17 cellular contexts compared by ENCODE assay signal in genomic region chr5:98722188-98722587, GRCh38. TPM values are rescaled to one million over a fixed set of nuclear protein-coding genes. Genes with fewer than 3 reads are reported as not detected.
DNase-seq lines count a peak whose midpoint lies in the region; ATAC-seq and TF ChIP-seq lines count a peak whose summit lies in the region.
"Had no signal": no experiment of that assay in that cellular context is flagged by ENCODE, and none has a peak within 500 bp of the region (broad histone marks: within the 10 kb centered on the region; RNA-seq: fewer than 3 reads in every experiment).

No MANE protein-coding gene starts in this region.

- peak overlapping the region; percentile 52 for H3K9ac ChIP-seq in mesenchymal stem cell (ENCODE audit: low read length)

- no peak overlapping the region for H2BK5ac ChIP-seq in mesenchymal stem cell (ENCODE audit: low read depth, low read length, poor library complexity, severe bottlenecking)

- H2BK120ac ChIP-seq in mesenchymal stem cell (ENCODE audit: low read depth, low read length) = no peak overlapping the region

- H4K91ac ChIP-seq in mesenchymal stem cell (ENCODE audit: low read length) = no peak overlapping the region

- H3K27me3 ChIP-seq in brain microvascular endothelial cell (replicated peaks) = no peaks in the 10 kb centered on the region
- no peaks in the 10 kb centered on the region for H3K27me3 ChIP-seq in mesenchymal stem cell (ENCODE audit: control insufficient read depth in 1 of 2, insufficient read depth in 1 of 2, low read length in 2 of 2)
- no peaks in the 10 kb centered on the region for H3K27me3 ChIP-seq in spleen (replicated peaks in 1 of 7)
- H3K27me3 ChIP-seq: SJSA1 had no signal

- no peak overlapping the region for H3K14ac ChIP-seq in mesenchymal stem cell (ENCODE audit: low read length in 2 of 2)

- H3K79me1 ChIP-seq in mesenchymal stem cell (replicated peaks; ENCODE audit: low read length, poor library complexity, severe bottlenecking) = no peaks in the 10 kb centered on the region

- no peaks in the 10 kb centered on the region for H3K36me3 ChIP-seq in brain microvascular endothelial cell (replicated peaks)
- no peaks in the 10 kb centered on the region for H3K36me3 ChIP-seq in mesenchymal stem cell (ENCODE audit: control insufficient read depth in 1 of 2, insufficient read depth in 2 of 2, low read depth in 1 of 2, low read length in 2 of 2)
- H3K36me3 ChIP-seq in spleen = no peaks in the 10 kb centered on the region
- H3K36me3 ChIP-seq: SJSA1 had no signal

- intact Hi-C loops in spleen (cut with DNase I; ENCODE audit: low total_unique reads) = no loop called here

- H3K4me3 ChIP-seq in brain microvascular endothelial cell (ENCODE audit: low read depth, low read length) = no peak overlapping the region
- H3K4me3 ChIP-seq in mesenchymal stem cell (ENCODE audit: insufficient read depth in 1 of 2, low read depth in 1 of 2, low read length in 2 of 2) = no peak overlapping the region
- no peak overlapping the region for H3K4me3 ChIP-seq in spleen
- H3K4me3 ChIP-seq: SJSA1 had no signal

- H3K27ac ChIP-seq in brain microvascular endothelial cell (peak overlapping the region; percentile 9), mesenchymal stem cell (ENCODE audit: low read length, poor library complexity, severe bottlenecking) (no peak overlapping the region), spleen (no peak overlapping the region)
- H3K27ac ChIP-seq: C4-2B, SJSA1 had no signal

- no peaks in the 10 kb centered on the region for H3K4me1 ChIP-seq in mesenchymal stem cell (ENCODE audit: control insufficient read depth, insufficient read depth, low read depth, low read length)
- H3K4me1 ChIP-seq in spleen = no peaks in the 10 kb centered on the region
- H3K4me1 ChIP-seq: SJSA1 had no signal

- TF ChIP-seq CTCF in brain microvascular endothelial cell (IDR thresholded peaks at IDR 0.05; ENCODE audit: low read depth, low read length, missing control alignments) (no peak), spleen (IDR thresholded peaks at IDR 0.05 in 8 of 11, conservative IDR thresholded peaks at IDR 0.05 in 3 of 11) (no peak)

- ATAC-seq in HG03520 (IDR thresholded peaks at IDR 0.05; ENCODE audit: unreplicated experiment) = no peak

- no peak for TF ChIP-seq POLR2A in spleen (IDR thresholded peaks at IDR 0.05)

- H2BK12ac ChIP-seq in mesenchymal stem cell (ENCODE audit: low read length in 2 of 2) = no peak overlapping the region

- WGBS in mesenchymal stem cell = 100% methylated on average over 1 of the region's 2 CpGs
- WGBS in spleen, 5 donors = 60 to 81% (median 76%) methylated on average over 2 of the region's 2 CpGs

- H2BK15ac ChIP-seq in mesenchymal stem cell (ENCODE audit: low read depth, poor library complexity, severe bottlenecking) = no peak overlapping the region

- H3K23ac ChIP-seq in mesenchymal stem cell (ENCODE audit: low read length in 2 of 2) = no peak overlapping the region

- no peak overlapping the region for H3K4ac ChIP-seq in mesenchymal stem cell (ENCODE audit: low read depth in 1 of 2, low read length in 2 of 2)

- in situ Hi-C loops in brain microvascular endothelial cell (cut with HindIII; ENCODE audit: low pct_ligation_motif_present, low sequenced_read_pairs) = no loop called here

- H3K9me3 ChIP-seq in mesenchymal stem cell (ENCODE audit: control insufficient read depth, low read length) = no peaks in the 10 kb centered on the region
- peaks cover 0 to 12% (median 0%) of the 10 kb centered on the region in 8 donors for H3K9me3 ChIP-seq in spleen
- H3K9me3 ChIP-seq: SJSA1 had no signal

- no peak overlapping the region for H2AK5ac ChIP-seq in mesenchymal stem cell (ENCODE audit: low read length, severe bottlenecking)

- DNase-seq in M059J (ENCODE audit: low read depth) (peak; percentile 57), brain microvascular endothelial cell (no peak), mesenchymal stem cell (no peak), spleen (no peak), SHP77 (lab: John Stamatoyannopoulos, UW) (no peak)
- no peak for DNase-seq in effector CD8-positive, alpha-beta T cell (lab: John Stamatoyannopoulos, UW)
- DNase-seq: AML-193, DND-41, Kasumi-1, NCI-H1105, NCI-H1694, NCI-H2107, NCI-H510A treated with DMSO at 0.1 percent for 48 hours, SW 1271 had no signal

- H4K8ac ChIP-seq in mesenchymal stem cell (ENCODE audit: low read length) = no peak overlapping the region

- H3K4me2 ChIP-seq in mesenchymal stem cell (ENCODE audit: low read length, poor library complexity, severe bottlenecking) = no peak overlapping the region

- H3K18ac ChIP-seq in mesenchymal stem cell (ENCODE audit: low read depth in 1 of 2, low read length in 2 of 2) = no peak overlapping the region

- no peak overlapping the region for H2AFZ ChIP-seq in mesenchymal stem cell (ENCODE audit: low read depth, low read length)

RNA-seq across cellular contexts. Expression of gene RGMB, which starts 51.3 kb away (rescaled TPM):
- total RNA-seq in M059J (2014; rRNA removed; shearing (Covaris generic)) = 29.9 and 51.1 TPM in 2 replicates
- polyA plus RNA-seq in mesenchymal stem cell (2013, experiment 1 of 2) = 15.4 TPM
- polyA plus RNA-seq in mesenchymal stem cell (2013, experiment 2 of 2) = 15.8 TPM
- 10 to 100 TPM; 12.0 to 22.9 (median 16.0) TPM for total RNA-seq in spleen
- 1 to 10 TPM; 2.1 to 3.8 (median 2.9) TPM for polyA plus RNA-seq in spleen
